ENCODE assay signal across 18 cellular contexts in genomic region chr13:96809366-96810096, GRCh38.
"Had no signal": no experiment of that assay in that cellular context is flagged by ENCODE, and none has a peak within 500 bp of the region (broad histone marks: within the 10 kb centered on the region; RNA-seq: fewer than 3 reads in every experiment).

No MANE protein-coding gene starts in this region.

- H3K27ac ChIP-seq: esophagus squamous epithelium, gastrocnemius medialis, neural progenitor cell, testis had no signal

- H3K27ac Mint-ChIP-seq: activated naive CD4-positive, alpha-beta T cell treated with anti-CD3 and anti-CD28 coated beads, Interleukin-2, amount 50 U/mL, for 72 hours; activated T-cell treated with anti-CD3 and anti-CD28 coated beads, Interleukin-2, amount 50 U/mL, for 24 hours; activated T-helper 17 cell treated with anti-CD3 and anti-CD28 coated beads, Interleukin-2, amount 50 U/mL, for 72 hours; endodermal cell; naive thymus-derived CD8-positive, alpha-beta T cell; neural progenitor cell; stimulated activated naive B cell treated with anti-CD40 and anti-IgM and Interleukin-4, amounts not matched to agents 10 μg/mL and 1 μg/mL and 100 μg/mL, for 72 hours; WTC11 had no signal

- H3K9me3 ChIP-seq: esophagus squamous epithelium, gastrocnemius medialis, testis had no signal

- ATAC-seq: activated naive CD4-positive, alpha-beta T cell treated with anti-CD3 and anti-CD28 coated beads, Interleukin-2, amount 50 U/mL, for 72 hours; activated T-helper 17 cell treated with anti-CD3 and anti-CD28 coated beads, Interleukin-2, amount 50 U/mL, for 72 hours; gastrocnemius medialis; naive thymus-derived CD8-positive, alpha-beta T cell; stimulated activated naive B cell treated with anti-CD40 and anti-IgM and Interleukin-4, amounts not matched to agents 10 μg/mL and 1 μg/mL and 100 μg/mL, for 72 hours; WTC11 had no signal

- H3K4me3 Mint-ChIP-seq: activated T-cell treated with anti-CD3 and anti-CD28 coated beads, Interleukin-2, amount 50 U/mL, for 24 hours; activated T-helper 17 cell treated with anti-CD3 and anti-CD28 coated beads, Interleukin-2, amount 50 U/mL, for 72 hours; endodermal cell; naive thymus-derived CD8-positive, alpha-beta T cell; neural progenitor cell; stimulated activated naive B cell treated with anti-CD40 and anti-IgM and Interleukin-4, amounts not matched to agents 10 μg/mL and 1 μg/mL and 100 μg/mL, for 72 hours; WTC11 had no signal

- H3K4me1 ChIP-seq: esophagus squamous epithelium, gastrocnemius medialis, neural progenitor cell, testis had no signal

- DNase-seq: activated CD8-positive, alpha-beta memory T cell treated with anti-CD3 and anti-CD28 coated beads for 24 hours; activated CD8-positive, alpha-beta memory T cell treated with anti-CD3 and anti-CD28 coated beads, Interleukin-2, amount 50 U/mL, for 4 hours; activated T-cell treated with anti-CD3 and anti-CD28 coated beads, Interleukin-2, amount 50 U/mL, for 24 hours; cortex of kidney; endodermal cell; esophagus squamous epithelium; gastrocnemius medialis; islet precursor cell; naive thymus-derived CD8-positive, alpha-beta T cell; stimulated activated CD4-positive, alpha-beta T cell treated with anti-CD3 and anti-CD28 coated beads, Interleukin-2, amount 100 ng/mL, for 48 hours; stimulated activated CD8-positive, alpha-beta memory T cell treated with anti-CD3 and anti-CD28 coated beads, Interleukin-4, amount 100 ng/mL, for 48 hours; stimulated activated naive B cell treated with anti-CD40 and anti-IgM and Interleukin-4, amounts not matched to agents 10 μg/mL and 1 μg/mL and 100 μg/mL, for 72 hours; T1000; testis had no signal

- H3K36me3 Mint-ChIP-seq: activated naive CD4-positive, alpha-beta T cell treated with anti-CD3 and anti-CD28 coated beads, Interleukin-2, amount 50 U/mL, for 72 hours; naive thymus-derived CD8-positive, alpha-beta T cell; neural progenitor cell; stimulated activated naive B cell treated with anti-CD40 and anti-IgM and Interleukin-4, amounts not matched to agents 10 μg/mL and 1 μg/mL and 100 μg/mL, for 72 hours had no signal

- H3K9me3 Mint-ChIP-seq: neural progenitor cell had no signal

- H3K27me3 Mint-ChIP-seq: activated T-cell treated with anti-CD3 and anti-CD28 coated beads, Interleukin-2, amount 50 U/mL, for 24 hours; naive thymus-derived CD8-positive, alpha-beta T cell; stimulated activated naive B cell treated with anti-CD40 and anti-IgM and Interleukin-4, amounts not matched to agents 10 μg/mL and 1 μg/mL and 100 μg/mL, for 72 hours had no signal

- H3K27me3 ChIP-seq: esophagus squamous epithelium, gastrocnemius medialis, neural progenitor cell, testis had no signal

- H3K4me3 ChIP-seq: esophagus squamous epithelium, gastrocnemius medialis, neural progenitor cell, testis had no signal

- H3K4me1 Mint-ChIP-seq: activated T-helper 17 cell treated with anti-CD3 and anti-CD28 coated beads, Interleukin-2, amount 50 U/mL, for 72 hours; naive thymus-derived CD8-positive, alpha-beta T cell; neural progenitor cell; stimulated activated naive B cell treated with anti-CD40 and anti-IgM and Interleukin-4, amounts not matched to agents 10 μg/mL and 1 μg/mL and 100 μg/mL, for 72 hours had no signal

- H3K36me3 ChIP-seq: esophagus squamous epithelium, gastrocnemius medialis, neural progenitor cell had no signal
